ENCODE assay signal across 9 cellular contexts in the genomic region with DNA sequence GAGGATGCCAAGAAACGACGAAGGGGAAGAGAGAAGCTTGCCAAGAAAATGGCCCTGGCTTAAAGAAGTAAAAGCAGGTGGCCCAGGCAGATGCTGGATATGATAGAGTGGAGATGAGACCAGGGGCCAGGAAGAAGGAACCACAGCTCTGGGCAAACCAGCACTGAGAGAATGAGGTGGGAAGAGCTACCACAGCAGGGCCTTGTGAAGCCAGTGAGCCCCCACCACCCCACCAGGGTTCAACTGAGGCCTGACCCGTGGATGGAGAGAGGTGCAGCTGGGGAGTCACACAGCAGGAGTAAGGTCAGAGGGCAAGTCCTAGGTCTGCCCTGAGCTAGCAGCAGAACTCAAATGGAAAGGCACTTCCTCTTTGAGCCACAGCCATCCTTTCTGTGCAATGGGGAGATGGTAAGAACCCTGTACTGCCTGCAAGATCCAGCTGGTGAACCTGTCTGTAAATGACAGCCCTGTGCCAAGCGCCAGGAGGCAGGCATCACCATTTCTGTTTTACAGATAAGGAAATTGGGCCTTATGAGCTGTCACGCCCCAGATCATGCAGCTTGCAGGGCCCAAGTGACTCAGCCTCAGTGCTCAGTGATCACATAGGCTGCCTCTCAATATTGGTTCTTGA. TPM values are rescaled to one million over a fixed set of nuclear protein-coding genes. Genes with fewer than 3 reads are reported as not detected.
DNase-seq lines count a peak whose midpoint lies in the region; ATAC-seq and TF ChIP-seq lines count a peak whose summit lies in the region.
"Had no signal": no experiment of that assay in that cellular context is flagged by ENCODE, and none has a peak within 500 bp of the region (broad histone marks: within the 10 kb centered on the region; RNA-seq: fewer than 3 reads in every experiment).

No MANE protein-coding gene starts in this region.

- H3K4ac ChIP-seq in H9 (ENCODE audit: low read depth, low read length), result no peak overlapping the region

- H3K23ac ChIP-seq in H9 (ENCODE audit: insufficient read length, low read depth, low read length), result no peak overlapping the region

- no peak overlapping the region; the same call in 1 of the 2 replicates for H3K14ac ChIP-seq in H9 (ENCODE audit: insufficient read depth, low read length)

- peak; percentile 69 for DNase-seq in SIG-M5 treated with dmso at 0.1 percent for 504 hours (lab: John Stamatoyannopoulos, UW; ENCODE audit: unreplicated experiment)
- no peak for DNase-seq in SIG-M5 (lab: John Stamatoyannopoulos, UW)
- peak; percentile 65 for DNase-seq in activated T-cell treated with anti-CD3 and anti-CD28 coated beads, Interleukin-2, amount 50 U/mL, for 1 hour
- DNase-seq in right lobe of liver, result no peak
- DNase-seq in H9, result no peak

- no peak overlapping the region for H3K18ac ChIP-seq in H9 (ENCODE audit: insufficient read length, low read depth, low read length)

- H2BK120ac ChIP-seq in H9 (ENCODE audit: low read depth, low read length, poor library complexity, severe bottlenecking), result no peak overlapping the region

- H4K5ac ChIP-seq in H9 (ENCODE audit: insufficient read length, low read depth, low read length), result no peak overlapping the region

- H3K27ac ChIP-seq in right lobe of liver, result peak overlapping the region; percentile 20 to 53 (median 31)
- H3K27ac ChIP-seq in thymus (ENCODE audit: low read depth), result peak overlapping the region; percentile 99
- H3K27ac ChIP-seq in H9 (ENCODE audit: insufficient read length, low read depth, low read length), result no peak overlapping the region
- H3K27ac ChIP-seq: cardiac muscle cell had no signal

- no peaks in the 10 kb centered on the region; a peak in 1 of 5 replicates for H3K9me3 Mint-ChIP-seq in H9

- no peak overlapping the region for H3K4me2 ChIP-seq in H9 (ENCODE audit: insufficient read depth, insufficient read length, low read length)

- TF ChIP-seq POLR2A in right lobe of liver (IDR thresholded peaks at IDR 0.05), result no peak

- H3K27me3 Mint-ChIP-seq in H9 (ENCODE audit: low read depth), result no peaks in the 10 kb centered on the region; the same call in 1 of the 2 replicates

- peaks cover 31 to 44% of the 10 kb centered on the region in 2 experiments for H3K4me1 Mint-ChIP-seq in H9

- H4K20me1 ChIP-seq in H9 (ENCODE audit: control insufficient read depth, insufficient read depth, insufficient read length), result no peaks in the 10 kb centered on the region

- no peak overlapping the region for H4K8ac ChIP-seq in H9 (replicated peaks; ENCODE audit: insufficient read length, low read depth, low read length)

- no peak overlapping the region for H2BK5ac ChIP-seq in H9 (ENCODE audit: insufficient read length, low read length)

- H3K36me3 Mint-ChIP-seq in H9 (ENCODE audit: insufficient read depth in 1 of 3, low read depth in 3 of 3), result peaks cover 0 to 7% (median 0%) of the 10 kb centered on the region in 3 experiments; a peak in 2 of 7 replicates

- TF ChIP-seq CTCF in right lobe of liver (IDR thresholded peaks at IDR 0.05) (no peak), H9 (conservative IDR thresholded peaks at IDR 0.05) (no peak)

- H3K27ac Mint-ChIP-seq in H9, result no peak overlapping the region; a peak in 1 of 7 replicates

- H3K4me3 ChIP-seq in right lobe of liver (no peak overlapping the region), thymus (ENCODE audit: low read length) (no peak overlapping the region)
- H3K4me3 ChIP-seq: cardiac muscle cell had no signal

- no peaks in the 10 kb centered on the region for H3K9me3 ChIP-seq in right lobe of liver
- no peaks in the 10 kb centered on the region for H3K9me3 ChIP-seq in thymus (ENCODE audit: control insufficient read depth)
- H3K9me3 ChIP-seq in H9 (ENCODE audit: control insufficient read depth, low read depth, low read length), result no peaks in the 10 kb centered on the region

- no peak overlapping the region for H3K56ac ChIP-seq in H9 (ENCODE audit: insufficient read length, low read depth, low read length)

- intact Hi-C loops in right lobe of liver (cut with DNase I), result loop anchor here in 1 of 2 donors (10.0 kb wide), 1 partner anchor 76 kb away; no protein-coding TSS in a partner anchor

- H3K4me1 ChIP-seq in right lobe of liver (peaks cover 0 to 10% (median 0%) of the 10 kb centered on the region in 4 donors), thymus (ENCODE audit: control insufficient read depth, insufficient read depth, low read length) (peaks cover 83% of the 10 kb centered on the region), H9 (ENCODE audit: insufficient read depth, low read length) (peaks cover 3% of the 10 kb centered on the region; the same call in 1 of the 2 replicates)

- H3K23me2 ChIP-seq in H9 (ENCODE audit: insufficient read length, low read depth, low read length, poor library complexity, severe bottlenecking), result no peaks in the 10 kb centered on the region

- no peak overlapping the region for H4K91ac ChIP-seq in H9 (ENCODE audit: insufficient read length, low read depth, low read length)

- H3T11ph ChIP-seq in H9 (ENCODE audit: low read length), result no peak overlapping the region

- no peak overlapping the region for H3K9ac ChIP-seq in H9 (ENCODE audit: extremely low read depth, insufficient read length, low read length)

- H3K4me3 Mint-ChIP-seq in H9, result no peak overlapping the region

- H2BK15ac ChIP-seq in H9 (ENCODE audit: low read depth, low read length), result no peak overlapping the region

- 41% methylated on average over 2 of the region's 5 CpGs for WGBS in right lobe of liver (ENCODE audit: insufficient coverage, low coverage, low lambda C conversion rate, missing lambda C conversion rate)
- 14% methylated on average over 5 of the region's 5 CpGs for WGBS in thymus
- WGBS in H9 (ENCODE audit: extremely low coverage, insufficient read length, low lambda C conversion rate), result no CpG with 5 or more reads among the region's 5 CpGs

- ATAC-seq in right lobe of liver, result peak in 1 of 4 donors; percentile 4
- ATAC-seq in HG02642 (IDR thresholded peaks at IDR 0.05; ENCODE audit: poor library complexity, unreplicated experiment), result no peak
- ATAC-seq in GM18498 (IDR thresholded peaks at IDR 0.05; ENCODE audit: unreplicated experiment), result no peak

- H2BK12ac ChIP-seq in H9 (ENCODE audit: insufficient read length, low read depth, low read length), result no peak overlapping the region

- no peaks in the 10 kb centered on the region for H3K79me1 ChIP-seq in H9 (ENCODE audit: insufficient read depth, low read depth, low read length, poor library complexity, severe bottlenecking)

- no peaks in the 10 kb centered on the region for H3K79me2 ChIP-seq in H9 (ENCODE audit: insufficient read depth, low read length)

- no peaks in the 10 kb centered on the region for H3K27me3 ChIP-seq in right lobe of liver
- no peaks in the 10 kb centered on the region for H3K27me3 ChIP-seq in thymus (ENCODE audit: control insufficient read depth, insufficient read depth)
- H3K27me3 ChIP-seq in H9 (ENCODE audit: insufficient read depth, low read length), result no peaks in the 10 kb centered on the region
- H3K27me3 ChIP-seq: cardiac muscle cell had no signal

- H2AFZ ChIP-seq in H9 (ENCODE audit: low read length), result no peak overlapping the region

- no peak overlapping the region for H2AK5ac ChIP-seq in H9 (ENCODE audit: insufficient read length, low read length)

- no peaks in the 10 kb centered on the region for H3K36me3 ChIP-seq in right lobe of liver
- H3K36me3 ChIP-seq in thymus (ENCODE audit: control insufficient read depth, insufficient read depth), result peaks cover 3% of the 10 kb centered on the region
- H3K36me3 ChIP-seq: cardiac muscle cell had no signal

- H2BK20ac ChIP-seq in H9 (ENCODE audit: low read depth, low read length, poor library complexity, severe bottlenecking), result no peak overlapping the region

RNA-seq across cellular contexts. Expression of a gene that starts 8.5 kb away (rescaled TPM):
- total RNA-seq in right lobe of liver (10 to 100 TPM; 26.3 to 61.8 (median 34.9) TPM), H9 (2021) (86.2 and 86.3 TPM in 2 replicates)
- polyA plus RNA-seq in thymus, result 261 TPM

RNA-seq across cellular contexts. Expression of a gene that starts 18.0 kb away (rescaled TPM):
- total RNA-seq in right lobe of liver, result 10 to 100 TPM in 1 of 6 experiments, 1 to 10 TPM in 5; 4.3 to 11.3 (median 7.0) TPM
- 42.7 TPM for polyA plus RNA-seq in thymus
- total RNA-seq in H9 (2021), result 13.1 and 13.7 TPM in 2 replicates

RNA-seq across cellular contexts. Expression of a gene that starts 29.3 kb away (rescaled TPM):
- total RNA-seq in right lobe of liver (10 to 100 TPM in 2 of 6 experiments, 1 to 10 TPM in 4; 2.8 to 17.6 (median 8.5) TPM), H9 (2021) (3.8 and 4.1 TPM in 2 replicates)
- 1,113 TPM for polyA plus RNA-seq in thymus
- total RNA-seq: cardiac muscle cell had no signal

RNA-seq across cellular contexts. Expression of a gene that starts 54.4 kb away (rescaled TPM):
- total RNA-seq in right lobe of liver (1 to 10 TPM; 5.2 to 7.8 (median 5.8) TPM), H9 (2021) (37.9 and 38.6 TPM in 2 replicates)
- 9.7 TPM for polyA plus RNA-seq in thymus

Comparison
In these comparisons a context has a peak if more than half of its experiments do, and no peak if none do; other contexts are left out.
1. DNase-seq: peak in SIG-M5 treated with dmso at 0.1 percent for 504 hours (single experiment) and activated T-cell treated with anti-CD3 and anti-CD28 coated beads, Interleukin-2, amount 50 U/mL, for 1 hour (single experiment); none in SIG-M5 (single experiment), right lobe of liver (0 of 3) and H9 (single experiment).